ENCODE assay signal across 26 cellular contexts in genomic region chr10:114995468-114995867, GRCh38. TPM values are rescaled to one million over a fixed set of nuclear protein-coding genes. Genes with fewer than 3 reads are reported as not detected.
DNase-seq lines count a peak whose midpoint lies in the region; ATAC-seq, FAIRE-seq and TF ChIP-seq lines count a peak whose summit lies in the region.
"Had no signal": no experiment of that assay in that cellular context is flagged by ENCODE, and none has a peak within 500 bp of the region (broad histone marks: within the 10 kb centered on the region; RNA-seq: fewer than 3 reads in every experiment).

No MANE protein-coding gene starts in this region.

- no peaks in the 10 kb centered on the region for H3K27me3 ChIP-seq in right lobe of liver
- H3K27me3 ChIP-seq: adrenal gland, stomach had no signal

- H3K9me3 Mint-ChIP-seq in stimulated activated naive CD8-positive, alpha-beta T cell treated with anti-CD3 and anti-CD28 coated beads, Interleukin-15, amount 100 ng/mL, for 72 hours: no peaks in the 10 kb centered on the region
- H3K9me3 Mint-ChIP-seq: CD8-positive, alpha-beta memory T cell; type B pancreatic cell had no signal

- H3K4me3 ChIP-seq in A549 (no peak overlapping the region), right lobe of liver (no peak overlapping the region)
- H3K4me3 ChIP-seq: adrenal gland, stomach had no signal

- no peak overlapping the region for H3K4me2 ChIP-seq in A549

- peak; percentile 43 for FAIRE-seq in A549 (lab: Jason Lieb, UNC)
- FAIRE-seq: endometrium, keratinocyte, TTC549 had no signal

- H3K36me3 ChIP-seq in right lobe of liver: no peaks in the 10 kb centered on the region
- H3K36me3 ChIP-seq: adrenal gland had no signal

- no peaks in the 10 kb centered on the region for H3K9me3 ChIP-seq in A549
- H3K9me3 ChIP-seq in right lobe of liver: no peaks in the 10 kb centered on the region
- H3K9me3 ChIP-seq: adrenal gland, stomach had no signal

- intact Hi-C loops in right lobe of liver (cut with DNase I): no loop called here

- no peak overlapping the region for H3K27ac Mint-ChIP-seq in stimulated activated naive CD8-positive, alpha-beta T cell treated with anti-CD3 and anti-CD28 coated beads, Interleukin-15, amount 100 ng/mL, for 72 hours
- H3K27ac Mint-ChIP-seq: CD8-positive, alpha-beta memory T cell; naive B cell; type B pancreatic cell had no signal

- POLR2A ChIA-PET in A549 (lab: Yijun Ruan, JAX) (no interaction called here), GM10248 (lab: Yijun Ruan, JAX) (interaction anchor here (0.6 kb wide), 1 partner anchor 49 kb away, joined by 3 read pairs; no protein-coding TSS in a partner anchor)

- CTCF ChIA-PET in A549 (lab: Yijun Ruan, JAX) (interaction anchor here (1.2 kb wide), 1 partner anchor 21 kb away, joined by 3 read pairs; no protein-coding TSS in a partner anchor), GM10248 (lab: Yijun Ruan, JAX) (interaction anchor here (1.7 to 2.0 kb wide), 3 partner anchors 15 to 20 kb away, joined by 4 read pairs; no protein-coding TSS in a partner anchor)

- WGBS in A549 (ENCODE audit: missing lambda C conversion rate): 68% methylated on average over 4 of the region's 4 CpGs
- 70% methylated on average over 4 of the region's 4 CpGs for WGBS in right lobe of liver (ENCODE audit: insufficient coverage, low coverage, low lambda C conversion rate, missing lambda C conversion rate)

- DNase-seq in A549 (ENCODE audit: low read depth in 1 of 2, low spot score in 1 of 2): no peak
- peak; percentile 66 for DNase-seq in HCEC 1CT
- DNase-seq in astrocyte of the hippocampus (ENCODE audit: low read depth, low spot score): peak; percentile 58
- DNase-seq in kidney glomerular epithelial cell (lab: John Stamatoyannopoulos, UW): peak; percentile 6
- DNase-seq in right lobe of liver: no peak
- DNase-seq in GM10248 (ENCODE audit: extremely low spot score): no peak
- DNase-seq in stimulated activated naive CD8-positive, alpha-beta T cell treated with anti-CD3 and anti-CD28 coated beads, Interleukin-15, amount 100 ng/mL, for 72 hours: no peak
- DNase-seq: activated CD4-positive, alpha-beta T cell treated with anti-CD3 and anti-CD28 coated beads, Interleukin-2, amount 50 U/mL, for 1 hour; activated CD8-positive, alpha-beta memory T cell treated with anti-CD3 and anti-CD28 coated beads, Interleukin-2, amount 50 U/mL, for 48 hours; activated gamma-delta T cell; adrenal gland; CD8-positive, alpha-beta memory T cell; DMS79; hippocampal formation; KBM-7; naive B cell; NCI-H2029; NCI-H345; NK-92 treated with Interleukin-12 subunit alpha and Interleukin-12 subunit beta, amount 100 ng/mL, for 24 hours; posterior cingulate gyrus; stomach had no signal

- no peaks in the 10 kb centered on the region for H3K4me1 ChIP-seq in A549
- peaks cover 0 to 6% (median 0%) of the 10 kb centered on the region in 4 donors for H3K4me1 ChIP-seq in right lobe of liver
- H3K4me1 ChIP-seq: stomach had no signal

- no peak for ATAC-seq in A549
- no peak for ATAC-seq in right lobe of liver
- ATAC-seq in HG02970 (IDR thresholded peaks at IDR 0.05; ENCODE audit: low FRiP score, unreplicated experiment): no peak
- no peak for ATAC-seq in stimulated activated naive CD8-positive, alpha-beta T cell treated with anti-CD3 and anti-CD28 coated beads, Interleukin-15, amount 100 ng/mL, for 72 hours

- no peaks in the 10 kb centered on the region for H3K27me3 Mint-ChIP-seq in stimulated activated naive CD8-positive, alpha-beta T cell treated with anti-CD3 and anti-CD28 coated beads, Interleukin-15, amount 100 ng/mL, for 72 hours
- H3K27me3 Mint-ChIP-seq: CD8-positive, alpha-beta memory T cell; naive B cell; type B pancreatic cell had no signal

- no peak for TF ChIP-seq POLR2A in A549 (IDR thresholded peaks at IDR 0.05; ENCODE audit: low read length)
- TF ChIP-seq POLR2A in right lobe of liver (IDR thresholded peaks at IDR 0.05): no peak

- no peak for TF ChIP-seq RAD21 in A549 (conservative IDR thresholded peaks at IDR 0.05 in 1 of 2, IDR thresholded peaks at IDR 0.05 in 1 of 2)

- no peak overlapping the region for H3K27ac ChIP-seq in A549
- no peak overlapping the region for H3K27ac ChIP-seq in right lobe of liver
- H3K27ac ChIP-seq: adrenal gland, stomach had no signal

- no peak overlapping the region for H3K4me3 Mint-ChIP-seq in stimulated activated naive CD8-positive, alpha-beta T cell treated with anti-CD3 and anti-CD28 coated beads, Interleukin-15, amount 100 ng/mL, for 72 hours
- H3K4me3 Mint-ChIP-seq: CD8-positive, alpha-beta memory T cell; naive B cell; type B pancreatic cell had no signal

- no peak for TF ChIP-seq CTCF in A549 (IDR thresholded peaks at IDR 0.05)
- no peak for TF ChIP-seq CTCF in right lobe of liver (IDR thresholded peaks at IDR 0.05)
- no peak for TF ChIP-seq CTCF in GM10248 (IDR thresholded peaks at IDR 0.05; ENCODE audit: control extremely low read depth, extremely low read depth, low read depth, missing control alignments)

- TF ChIP-seq EP300 in A549 (IDR thresholded peaks at IDR 0.05): no peak

- H3K4me1 Mint-ChIP-seq in stimulated activated naive CD8-positive, alpha-beta T cell treated with anti-CD3 and anti-CD28 coated beads, Interleukin-15, amount 100 ng/mL, for 72 hours: no peaks in the 10 kb centered on the region
- H3K4me1 Mint-ChIP-seq: CD8-positive, alpha-beta memory T cell had no signal

TF ChIP-seq in A549, 52 proteins besides CTCF, POLR2A, EP300 and RAD21:
- TF ChIP-seq, protein P1, sequence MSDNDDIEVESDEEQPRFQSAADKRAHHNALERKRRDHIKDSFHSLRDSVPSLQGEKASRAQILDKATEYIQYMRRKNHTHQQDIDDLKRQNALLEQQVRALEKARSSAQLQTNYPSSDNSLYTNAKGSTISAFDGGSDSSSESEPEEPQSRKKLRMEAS (IDR thresholded peaks at IDR 0.05): no peak
- no peak for TF ChIP-seq GATA3 (IDR thresholded peaks at IDR 0.05; ENCODE audit: borderline replicate concordance)
- no peak for TF ChIP-seq SMC3 (IDR thresholded peaks at IDR 0.05)

RNA-seq across cellular contexts. Expression of gene TRUB1, which starts 57.5 kb away (rescaled TPM):
- 24.7 and 40.4 TPM in 2 replicates for polyA plus RNA-seq in A549 (2011; rRNA removed)
- 7.9 and 8.2 TPM in 2 replicates for polyA plus RNA-seq in A549 (2012; cell fraction: cytosol; rRNA removed)
- 3.4 and 3.7 TPM in 2 replicates for polyA plus RNA-seq in A549 (2012; cell fraction: nucleus; rRNA removed)
- 19.5 to 19.9 TPM (median 19.6 TPM) in 3 replicates for polyA plus RNA-seq in A549 (2017; fragmentation: RNase III; extraction: RNeasy Plus Mini Kit Qiagen cat#74134 plus additional on column Dnase treatment)
- 14.2 and 14.5 TPM in 2 replicates for polyA minus RNA-seq in A549 (2011; rRNA and poly(A)+ RNA removed)
- 10 to 100 TPM in 1 of 6 experiments, 1 to 10 TPM in 5; 6.7 to 12.5 (median 8.7) TPM for total RNA-seq in right lobe of liver

Comparison
In these comparisons a context has a peak if more than half of its experiments do, and no peak if none do; other contexts are left out.
1. DNase-seq: peak in HCEC 1CT (single experiment), astrocyte of the hippocampus (single experiment) and kidney glomerular epithelial cell (single experiment); none in A549 (0 of 2), right lobe of liver (0 of 3), GM10248 (single experiment) and stimulated activated naive CD8-positive, alpha-beta T cell treated with anti-CD3 and anti-CD28 coated beads, Interleukin-15, amount 100 ng/mL, for 72 hours (0 of 2).